ENCODE assay signal across 8 cellular contexts in the genomic region with DNA sequence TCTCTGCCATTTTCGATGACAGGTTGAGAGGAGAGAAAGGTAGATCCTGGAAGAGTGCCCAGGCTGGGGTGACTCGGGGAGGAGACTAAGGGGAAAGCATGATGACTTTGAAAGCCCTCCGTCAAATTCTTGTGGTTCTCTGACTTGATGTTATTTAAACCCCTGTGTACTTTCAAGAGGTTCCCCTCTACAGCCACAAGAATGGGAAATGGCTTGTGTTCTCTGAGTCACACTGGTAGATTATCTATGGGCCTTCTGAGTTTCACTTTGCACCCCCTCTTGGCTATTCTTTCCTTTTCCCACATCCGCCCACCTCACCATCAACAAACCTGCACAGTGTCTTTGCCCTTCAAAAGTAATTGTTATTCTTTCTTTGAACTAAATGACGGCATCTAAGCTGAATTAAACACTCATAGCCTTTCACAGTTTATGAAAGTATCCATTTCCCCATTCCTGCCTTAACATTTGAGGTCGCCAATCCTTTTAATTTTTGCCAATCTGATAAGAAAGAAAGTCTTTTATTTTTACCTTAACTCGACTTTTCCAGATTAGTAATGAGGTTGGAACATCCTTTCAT. TPM values are rescaled to one million over a fixed set of nuclear protein-coding genes. Genes with fewer than 3 reads are reported as not detected.
A peak's percentile ranks its signal among the peaks of the same experiment; 100 is the strongest.
DNase-seq lines count a peak whose midpoint lies in the region; ATAC-seq and TF ChIP-seq lines count a peak whose summit lies in the region.

No MANE protein-coding gene starts in this region.

- no peak for TF ChIP-seq CTCF in retinal pigment epithelial cell (conservative IDR thresholded peaks at IDR 0.05; ENCODE audit: low read depth, low read length)

- peaks cover 2% of the 10 kb centered on the region for H3K36me3 Mint-ChIP-seq in activated naive CD8-positive, alpha-beta T cell treated with anti-CD3 and anti-CD28 coated beads for 36 hours

- no peak overlapping the region for H3K4me3 ChIP-seq in retinal pigment epithelial cell (ENCODE audit: low read length)

- H3K4me1 Mint-ChIP-seq in activated naive CD8-positive, alpha-beta T cell treated with anti-CD3 and anti-CD28 coated beads for 36 hours, result peaks cover 47% of the 10 kb centered on the region

- ATAC-seq in HG03196 (IDR thresholded peaks at IDR 0.05; ENCODE audit: unreplicated experiment) (peak; percentile 47), SK-N-SH treated with all-trans-retinoic acid at 6 μM for 48 hours (peak; percentile 47; the same call in 2 of the 3 replicates)

- DNase-seq in NCI-H345 (lab: John Stamatoyannopoulos, UW) (peak; percentile 18), NCI-H345 treated with DMSO at 0.1 percent for 48 hours (lab: John Stamatoyannopoulos, UW; ENCODE audit: unreplicated experiment) (no peak), retinal pigment epithelial cell (ENCODE audit: low read depth) (peak; percentile 67), ecto neural progenitor cell (ENCODE audit: low spot score) (no peak), NCI-H748 (lab: John Stamatoyannopoulos, UW; ENCODE audit: unreplicated experiment) (no peak)
- peak; percentile 76 for DNase-seq in activated naive CD8-positive, alpha-beta T cell treated with anti-CD3 and anti-CD28 coated beads for 36 hours

- H3K27me3 Mint-ChIP-seq in activated naive CD8-positive, alpha-beta T cell treated with anti-CD3 and anti-CD28 coated beads for 36 hours, result no peaks in the 10 kb centered on the region

- peak overlapping the region; percentile 93 for H3K27ac Mint-ChIP-seq in activated naive CD8-positive, alpha-beta T cell treated with anti-CD3 and anti-CD28 coated beads for 36 hours

- peaks cover 2% of the 10 kb centered on the region for H3K9me3 Mint-ChIP-seq in activated naive CD8-positive, alpha-beta T cell treated with anti-CD3 and anti-CD28 coated beads for 36 hours

- peak overlapping the region; percentile 19 for H3K4me3 Mint-ChIP-seq in activated naive CD8-positive, alpha-beta T cell treated with anti-CD3 and anti-CD28 coated beads for 36 hours

TF ChIP-seq in SK-N-SH treated with all-trans-retinoic acid at 6 μM for 48 hours, 23 proteins besides CTCF, POLR2A, EP300 and RAD21:
- TF ChIP-seq SNAI2 (CRISPR knock-in tag; IDR thresholded peaks at IDR 0.05), result no peak
- TF ChIP-seq ISL1 (CRISPR knock-in tag; IDR thresholded peaks at IDR 0.05), result 0 out of 2 replicates have a peak, but pooled peaks have one; percentile 15
- TF ChIP-seq CSRNP3 (CRISPR knock-in tag; IDR thresholded peaks at IDR 0.05), result no peak
- TF ChIP-seq BACH2 (CRISPR knock-in tag; IDR thresholded peaks at IDR 0.05; ENCODE audit: borderline replicate concordance), result no peak
- peak; percentile 47; the same call in 1 of the 2 replicates for TF ChIP-seq PATZ1 (CRISPR knock-in tag; IDR thresholded peaks at IDR 0.05; ENCODE audit: borderline replicate concordance)
- no peak for TF ChIP-seq OSR1 (CRISPR knock-in tag; IDR thresholded peaks at IDR 0.05)
- no peak for TF ChIP-seq ZFP3 (CRISPR knock-in tag; IDR thresholded peaks at IDR 0.05)
- TF ChIP-seq ZNF70 (CRISPR knock-in tag; IDR thresholded peaks at IDR 0.05), result no peak
TF ChIP-seq in SK-N-SH treated with all-trans-retinoic acid at 6 μM for 48 hours: peak in this region for 2.

RNA-seq across cellular contexts. Expression of gene PRF1, which starts 24.1 kb away (rescaled TPM):
- 10 to 100 TPM; 44.7 to 46.9 TPM for total RNA-seq in activated naive CD8-positive, alpha-beta T cell treated with anti-CD3 and anti-CD28 coated beads for 36 hours

Comparison
In these comparisons a context has a peak if more than half of its experiments do, and no peak if none do; other contexts are left out.
1. DNase-seq: peak in NCI-H345 (single experiment), activated naive CD8-positive, alpha-beta T cell treated with anti-CD3 and anti-CD28 coated beads for 36 hours (single experiment) and retinal pigment epithelial cell (single experiment); none in NCI-H345 treated with DMSO at 0.1 percent for 48 hours (single experiment), ecto neural progenitor cell (single experiment) and NCI-H748 (single experiment).